ENCODE assay signal across 1 cellular context in genomic region chr12:51884676-51885229, GRCh38.
TF ChIP-seq lines count a peak whose summit lies in the region.

No MANE protein-coding gene starts in this region.

TF ChIP-seq in HepG2, 621 proteins besides CTCF, POLR2A, EP300 and RAD21 (continues in another document):
- TF ChIP-seq ETV5 (CRISPR knock-in tag; IDR thresholded peaks at IDR 0.05; ENCODE audit: borderline replicate concordance) (peak; percentile 17; the same call in 1 of the 2 replicates), ELF3 (CRISPR knock-in tag; IDR thresholded peaks at IDR 0.05) (peak; percentile 90), FOSL1 (CRISPR knock-in tag; IDR thresholded peaks at IDR 0.05; ENCODE audit: borderline replicate concordance) (peak; percentile 83), TFDP2 (CRISPR knock-in tag; IDR thresholded peaks at IDR 0.05) (no peak), ZNF563 (CRISPR knock-in tag; IDR thresholded peaks at IDR 0.05) (no peak), ZFP91 (CRISPR knock-in tag; IDR thresholded peaks at IDR 0.05; ENCODE audit: borderline replicate concordance) (no peak), ATF3 (CRISPR knock-in tag; IDR thresholded peaks at IDR 0.05) (peak; percentile 79; the same call in 1 of the 2 replicates), NR2F1 (CRISPR knock-in tag; IDR thresholded peaks at IDR 0.05) (peak in 1 of 2 experiments; percentile 63; a peak in 1 of 4 replicates), MIXL1 (CRISPR knock-in tag; IDR thresholded peaks at IDR 0.05) (no peak), ZBTB33 (CRISPR knock-in tag; IDR thresholded peaks at IDR 0.05) (peak; percentile 77), FOSL2 (CRISPR knock-in tag; IDR thresholded peaks at IDR 0.05) (peak; percentile 97), ARID5B (CRISPR knock-in tag; IDR thresholded peaks at IDR 0.05) (peak; percentile 57), RARA (CRISPR knock-in tag; IDR thresholded peaks at IDR 0.05) (peak; percentile 79), ZEB1 (IDR thresholded peaks at IDR 0.05; ENCODE audit: insufficient replicate concordance, low read depth) (peak; percentile 70), NR2F6 (IDR thresholded peaks at IDR 0.05) (peak; percentile 41; the same call in 1 of the 2 replicates), NR2F6 (CRISPR knock-in tag; IDR thresholded peaks at IDR 0.05) (peak; percentile 54; the same call in 1 of the 2 replicates), GATAD2A (CRISPR knock-in tag; IDR thresholded peaks at IDR 0.05) (peak; percentile 60; the same call in 1 of the 2 replicates), HOMEZ (CRISPR knock-in tag; IDR thresholded peaks at IDR 0.05; ENCODE audit: low read depth) (peak; percentile 49; the same call in 1 of the 2 replicates), THRA (CRISPR knock-in tag; IDR thresholded peaks at IDR 0.05; ENCODE audit: borderline replicate concordance) (peak; percentile 79; the same call in 1 of the 2 replicates), POGZ (CRISPR knock-in tag; IDR thresholded peaks at IDR 0.05) (0 out of 2 replicates have a peak, but pooled peaks have one; percentile 23), ZNF878 (CRISPR knock-in tag; IDR thresholded peaks at IDR 0.05) (0 out of 2 replicates have a peak, but pooled peaks have one; percentile 45), NR2F2 (IDR thresholded peaks at IDR 0.05; ENCODE audit: borderline replicate concordance, low read depth) (no peak), RXRA (CRISPR knock-in tag; IDR thresholded peaks at IDR 0.05) (peak; percentile 75; the same call in 1 of the 2 replicates), SOX5 (CRISPR knock-in tag; IDR thresholded peaks at IDR 0.05; ENCODE audit: borderline replicate concordance) (peak; percentile 26; the same call in 1 of the 2 replicates), JUND (CRISPR knock-in tag; IDR thresholded peaks at IDR 0.05) (0 out of 2 replicates have a peak, but pooled peaks have one; percentile 31), ZBTB4 (CRISPR knock-in tag; IDR thresholded peaks at IDR 0.05; ENCODE audit: borderline replicate concordance) (no peak), CBX5 (CRISPR knock-in tag; IDR thresholded peaks at IDR 0.05; ENCODE audit: borderline replicate concordance) (no peak), PRDM15 (CRISPR knock-in tag; IDR thresholded peaks at IDR 0.05) (0 out of 2 replicates have a peak, but pooled peaks have one; percentile 34), NFE2L2 (IDR thresholded peaks at IDR 0.05; ENCODE audit: low read length) (peak; percentile 42; the same call in 1 of the 2 replicates), ZNF451 (CRISPR knock-in tag; IDR thresholded peaks at IDR 0.05) (no peak), IRF2 (CRISPR knock-in tag; IDR thresholded peaks at IDR 0.05) (peak; percentile 57; the same call in 1 of the 2 replicates), GPBP1L1 (CRISPR knock-in tag; IDR thresholded peaks at IDR 0.05) (no peak), CHD2 (IDR thresholded peaks at IDR 0.05; ENCODE audit: low read depth, low read length) (no peak), RXRB (CRISPR knock-in tag; IDR thresholded peaks at IDR 0.05; ENCODE audit: borderline replicate concordance) (peak; percentile 83; the same call in 1 of the 2 replicates), MAFF (IDR thresholded peaks at IDR 0.05; ENCODE audit: low read depth, low read length) (peak; percentile 37; the same call in 1 of the 2 replicates), NCOA2 (CRISPR knock-in tag; IDR thresholded peaks at IDR 0.05) (0 out of 2 replicates have a peak, but pooled peaks have one; percentile 41), ZNF615 (CRISPR knock-in tag; IDR thresholded peaks at IDR 0.05; ENCODE audit: borderline replicate concordance) (no peak), JUN (CRISPR knock-in tag; IDR thresholded peaks at IDR 0.05) (peak; percentile 76; the same call in 1 of the 2 replicates)
